In genomic region chr2:227033471-227034148, GRCh38 we compare ENCODE assay signal across 8 cellular contexts.
DNase-seq lines count a peak whose midpoint lies in the region; ATAC-seq and TF ChIP-seq lines count a peak whose summit lies in the region.

No MANE protein-coding gene starts in this region.

- peak; percentile 38 for TF ChIP-seq CTCF in activated CD8-positive, alpha-beta T cell treated with anti-CD3 and anti-CD28 coated beads for 36 hours (IDR thresholded peaks at IDR 0.05)

- DNase-seq in NCI-H146 (lab: John Stamatoyannopoulos, UW): peak; percentile 17
- DNase-seq in NCI-H146 treated with DMSO at 0.1 percent for 48 hours (lab: John Stamatoyannopoulos, UW; ENCODE audit: unreplicated experiment): no peak
- DNase-seq in HT-29 (ENCODE audit: low spot score): peak; percentile 60
- peak; percentile 52 for DNase-seq in activated CD8-positive, alpha-beta T cell treated with anti-CD3 and anti-CD28 coated beads for 36 hours
- peak; percentile 36 for DNase-seq in left cardiac atrium
- peak; percentile 13 for DNase-seq in stimulated activated CD4-positive, alpha-beta T cell treated with anti-CD3 and anti-CD28 coated beads, Interleukin-1b, Interleukin-23, amount 100 ng/mL, for 48 hours
- no peak for DNase-seq in NCI-H1694 (lab: John Stamatoyannopoulos, UW)

- no peaks in the 10 kb centered on the region for H3K36me3 Mint-ChIP-seq in activated CD8-positive, alpha-beta T cell treated with anti-CD3 and anti-CD28 coated beads for 36 hours (ENCODE audit: low read depth)

- no peaks in the 10 kb centered on the region for H3K9me3 Mint-ChIP-seq in activated CD8-positive, alpha-beta T cell treated with anti-CD3 and anti-CD28 coated beads for 36 hours

- POLR2A ChIA-PET in activated CD8-positive, alpha-beta T cell treated with anti-CD3 and anti-CD28 coated beads for 36 hours (lab: Charles Lee): interaction anchor here (0.6 kb wide), 1 partner anchor 46 kb away, joined by 3 read pairs; no protein-coding TSS in a partner anchor

- peak; percentile 82 for ATAC-seq in GM19438 (IDR thresholded peaks at IDR 0.05; ENCODE audit: low read depth, unreplicated experiment)
- ATAC-seq in activated CD8-positive, alpha-beta T cell treated with anti-CD3 and anti-CD28 coated beads for 36 hours: no peak
- peak in 1 of 2 donors; percentile 56 for ATAC-seq in left cardiac atrium

- H3K4me1 Mint-ChIP-seq in activated CD8-positive, alpha-beta T cell treated with anti-CD3 and anti-CD28 coated beads for 36 hours (ENCODE audit: low read depth): no peaks in the 10 kb centered on the region

- H3K27ac Mint-ChIP-seq in activated CD8-positive, alpha-beta T cell treated with anti-CD3 and anti-CD28 coated beads for 36 hours: no peak overlapping the region

- H3K4me3 Mint-ChIP-seq in activated CD8-positive, alpha-beta T cell treated with anti-CD3 and anti-CD28 coated beads for 36 hours: no peak overlapping the region

- CTCF ChIA-PET in activated CD8-positive, alpha-beta T cell treated with anti-CD3 and anti-CD28 coated beads for 36 hours (lab: Charles Lee): interaction anchor here (0.7 to 1.7 kb wide), 8 partner anchors 12 to 126 kb away, joined by 3 to 7 read pairs (median 3); no protein-coding TSS in a partner anchor

- peaks cover 18% of the 10 kb centered on the region for H3K27me3 Mint-ChIP-seq in activated CD8-positive, alpha-beta T cell treated with anti-CD3 and anti-CD28 coated beads for 36 hours

- intact Hi-C loops in activated CD8-positive, alpha-beta T cell treated with anti-CD3 and anti-CD28 coated beads for 36 hours (cut with micrococcal nuclease): no loop called here
- intact Hi-C loops in left cardiac atrium (cut with DNase I): no loop called here

Comparison
In these comparisons a context has a peak if more than half of its experiments do, and no peak if none do; other contexts are left out.
1. DNase-seq: peak in NCI-H146 (single experiment), HT-29 (single experiment), activated CD8-positive, alpha-beta T cell treated with anti-CD3 and anti-CD28 coated beads for 36 hours (single experiment), left cardiac atrium (single experiment) and stimulated activated CD4-positive, alpha-beta T cell treated with anti-CD3 and anti-CD28 coated beads, Interleukin-1b, Interleukin-23, amount 100 ng/mL, for 48 hours (single experiment); none in NCI-H146 treated with DMSO at 0.1 percent for 48 hours (single experiment) and NCI-H1694 (single experiment).